In the genomic region with DNA sequence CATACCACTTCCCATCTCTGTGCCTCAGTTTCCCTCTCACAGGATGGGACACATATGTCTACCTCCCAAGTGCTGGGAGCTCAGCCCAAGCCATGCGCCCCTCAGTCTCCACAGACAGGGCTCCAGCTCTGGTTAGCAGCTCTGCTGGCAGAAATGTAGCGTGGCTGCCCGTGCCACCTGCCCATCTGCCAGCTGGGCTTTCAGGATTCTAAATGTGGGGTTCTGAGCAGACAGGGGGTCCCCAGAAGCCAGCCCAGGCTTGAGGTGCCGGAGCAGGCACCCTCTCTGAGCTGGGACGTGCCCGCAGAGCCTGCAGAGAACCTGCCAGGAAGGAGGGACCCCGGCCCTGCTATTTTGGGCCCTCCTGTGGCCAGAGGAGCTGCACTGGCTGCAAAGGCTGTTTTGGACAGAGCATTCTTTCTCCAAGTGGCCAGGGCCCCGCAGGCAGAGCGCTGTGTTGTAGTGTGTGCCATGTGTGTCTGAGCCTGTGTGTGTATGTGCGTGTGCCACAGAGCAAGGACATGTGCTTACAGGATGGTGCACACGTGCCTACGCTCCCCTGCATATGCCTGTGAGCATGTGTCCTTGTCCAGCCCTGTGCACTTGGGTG, we compare ENCODE assay signal across 14 cellular contexts. TPM values are rescaled to one million over a fixed set of nuclear protein-coding genes. Genes with fewer than 3 reads are reported as not detected.
DNase-seq lines count a peak whose midpoint lies in the region; ATAC-seq, FAIRE-seq and TF ChIP-seq lines count a peak whose summit lies in the region.
"Had no signal": no experiment of that assay in that cellular context is flagged by ENCODE, and none has a peak within 500 bp of the region (broad histone marks: within the 10 kb centered on the region; RNA-seq: fewer than 3 reads in every experiment).

No MANE protein-coding gene starts in this region.

- H2BK20ac ChIP-seq in H9 (ENCODE audit: low read depth, low read length, poor library complexity, severe bottlenecking), result no peak overlapping the region

- no peaks in the 10 kb centered on the region for H4K20me1 ChIP-seq in H9 (ENCODE audit: control insufficient read depth, insufficient read depth, insufficient read length)
- H4K20me1 ChIP-seq in endothelial cell of umbilical vein (replicated peaks; ENCODE audit: control insufficient read depth, extremely low read depth, insufficient read depth, low read length), result no peaks in the 10 kb centered on the region

- DNase-seq in H9, result peak; percentile 25
- DNase-seq in activated CD8-positive, alpha-beta T cell treated with anti-CD3 and anti-CD28 coated beads, Interleukin-2, amount 10 ng/mL, durations not matched to agents 7 days and 5 days, result no peak
- DNase-seq in endothelial cell of umbilical vein (ENCODE audit: low read depth, low spot score), result no peak
- peak; percentile 41 for DNase-seq in posterior vena cava (ENCODE audit: low spot score)
- no peak for DNase-seq in NCI-H748 (lab: John Stamatoyannopoulos, UW; ENCODE audit: unreplicated experiment)
- no peak for DNase-seq in activated CD4-positive, CD25-positive, alpha-beta regulatory T cell (lab: John Stamatoyannopoulos, UW)
- DNase-seq: NCI-H1105 treated with DMSO at 0.1 percent for 48 hours, NCI-H526 treated with DMSO at 0.1 percent for 48 hours had no signal

- H3K4me2 ChIP-seq in H9 (ENCODE audit: insufficient read depth, insufficient read length, low read length) (no peak overlapping the region), endothelial cell of umbilical vein (ENCODE audit: insufficient read depth, low read length) (no peak overlapping the region)
- H3K4me2 ChIP-seq: hepatocyte had no signal

- H3K9ac ChIP-seq in H9 (ENCODE audit: extremely low read depth, insufficient read length, low read length) (no peak overlapping the region), endothelial cell of umbilical vein (replicated peaks; ENCODE audit: extremely low read depth, insufficient read depth, low read length) (no peak overlapping the region)

- H2BK5ac ChIP-seq in H9 (ENCODE audit: insufficient read length, low read length), result no peak overlapping the region

- no peak overlapping the region for H4K8ac ChIP-seq in H9 (replicated peaks; ENCODE audit: insufficient read length, low read depth, low read length)

- no peak overlapping the region for H3K56ac ChIP-seq in H9 (ENCODE audit: insufficient read length, low read depth, low read length)

- H3K4me1 ChIP-seq in H9 (ENCODE audit: insufficient read depth, low read length), result no peaks in the 10 kb centered on the region
- peaks cover 11% of the 10 kb centered on the region for H3K4me1 ChIP-seq in endothelial cell of umbilical vein (ENCODE audit: control insufficient read depth, extremely low read depth, insufficient read depth, low read length)
- H3K4me1 ChIP-seq: Caco-2 had no signal

- TF ChIP-seq CTCF in H9 (conservative IDR thresholded peaks at IDR 0.05) (no peak), endothelial cell of umbilical vein (IDR thresholded peaks at IDR 0.05; ENCODE audit: extremely low read depth in 1 of 2, insufficient read depth in 1 of 2, low read depth in 1 of 2, low read length in 2 of 2) (no peak)

- H2AK5ac ChIP-seq in H9 (ENCODE audit: insufficient read length, low read length), result no peak overlapping the region

- H3K14ac ChIP-seq in H9 (ENCODE audit: insufficient read depth, low read length), result no peak overlapping the region

- H3K36me3 ChIP-seq in endothelial cell of umbilical vein (ENCODE audit: control insufficient read depth in 2 of 2, extremely low read depth in 1 of 2, insufficient read depth in 2 of 2, low read length in 2 of 2), result no peaks in the 10 kb centered on the region
- H3K36me3 ChIP-seq: thoracic aorta had no signal

- FAIRE-seq in endothelial cell of umbilical vein (lab: Jason Lieb, UNC), result no peak

- H3K36me3 Mint-ChIP-seq in H9 (ENCODE audit: insufficient read depth in 1 of 3, low read depth in 3 of 3), result no peaks in the 10 kb centered on the region; a peak in 1 of 7 replicates
- H3K36me3 Mint-ChIP-seq in activated CD8-positive, alpha-beta T cell treated with anti-CD3 and anti-CD28 coated beads, Interleukin-2, amount 10 ng/mL, durations not matched to agents 7 days and 5 days (ENCODE audit: low read depth), result peaks cover 70% of the 10 kb centered on the region

- H3K4me3 Mint-ChIP-seq in H9, result no peak overlapping the region
- no peak overlapping the region for H3K4me3 Mint-ChIP-seq in activated CD8-positive, alpha-beta T cell treated with anti-CD3 and anti-CD28 coated beads, Interleukin-2, amount 10 ng/mL, durations not matched to agents 7 days and 5 days

- H3K27me3 ChIP-seq in H9 (ENCODE audit: insufficient read depth, low read length), result no peaks in the 10 kb centered on the region
- no peaks in the 10 kb centered on the region for H3K27me3 ChIP-seq in endothelial cell of umbilical vein (ENCODE audit: control insufficient read depth in 2 of 2, insufficient read depth in 2 of 2, low read length in 2 of 2)
- H3K27me3 ChIP-seq: hepatocyte had no signal

- no peaks in the 10 kb centered on the region for H3K79me2 ChIP-seq in H9 (ENCODE audit: insufficient read depth, low read length)
- no peaks in the 10 kb centered on the region for H3K79me2 ChIP-seq in endothelial cell of umbilical vein (ENCODE audit: control insufficient read depth, insufficient read depth, low read length)
- H3K79me2 ChIP-seq: hepatocyte had no signal

- H3K23me2 ChIP-seq in H9 (ENCODE audit: insufficient read length, low read depth, low read length, poor library complexity, severe bottlenecking), result no peaks in the 10 kb centered on the region

- H2AFZ ChIP-seq in H9 (ENCODE audit: low read length) (no peak overlapping the region), endothelial cell of umbilical vein (ENCODE audit: low read depth, low read length) (no peak overlapping the region)
- H2AFZ ChIP-seq: hepatocyte had no signal

- H3K9me3 ChIP-seq in H9 (ENCODE audit: control insufficient read depth, low read depth, low read length) (no peaks in the 10 kb centered on the region), endothelial cell of umbilical vein (replicated peaks; ENCODE audit: control insufficient read depth, insufficient read depth, low read length) (no peaks in the 10 kb centered on the region)
- H3K9me3 ChIP-seq: Caco-2, thoracic aorta had no signal

- no peak for ATAC-seq in activated CD8-positive, alpha-beta T cell treated with anti-CD3 and anti-CD28 coated beads, Interleukin-2, amount 10 ng/mL, durations not matched to agents 7 days and 5 days
- ATAC-seq in HG02571 (IDR thresholded peaks at IDR 0.05; ENCODE audit: unreplicated experiment), result no peak
- no peak for ATAC-seq in GM19035 (IDR thresholded peaks at IDR 0.05; ENCODE audit: unreplicated experiment)

- H3K9me1 ChIP-seq in endothelial cell of umbilical vein (replicated peaks; ENCODE audit: control insufficient read depth, extremely low read depth, insufficient read depth, low read length), result no peaks in the 10 kb centered on the region

- H3K27ac ChIP-seq in H9 (ENCODE audit: insufficient read length, low read depth, low read length) (no peak overlapping the region), endothelial cell of umbilical vein (ENCODE audit: insufficient read depth, low read depth, low read length) (no peak overlapping the region)
- H3K27ac ChIP-seq: hepatocyte, thoracic aorta had no signal

- H3K79me1 ChIP-seq in H9 (ENCODE audit: insufficient read depth, low read depth, low read length, poor library complexity, severe bottlenecking), result no peaks in the 10 kb centered on the region

- H2BK120ac ChIP-seq in H9 (ENCODE audit: low read depth, low read length, poor library complexity, severe bottlenecking), result no peak overlapping the region

- CTCF ChIA-PET in activated CD8-positive, alpha-beta T cell treated with anti-CD3 and anti-CD28 coated beads, Interleukin-2, amount 10 ng/mL, durations not matched to agents 7 days and 5 days (lab: Charles Lee), result interaction anchor here (0.5 to 1.6 kb wide), 2 partner anchors 53 to 55 kb away, joined by 3 to 9 read pairs; no protein-coding TSS in a partner anchor
- CTCF ChIA-PET in endothelial cell of umbilical vein (lab: Charles Lee), result interaction anchor here (0.8 to 2.1 kb wide), 10 partner anchors 9 to 517 kb away, joined by 3 to 16 read pairs (median 3); no protein-coding TSS in a partner anchor

- H3K18ac ChIP-seq in H9 (ENCODE audit: insufficient read length, low read depth, low read length), result no peak overlapping the region

- dilution Hi-C loops in endothelial cell of umbilical vein (cut with MboI; ENCODE audit: extremely low pct_ligation_motif_present, low sequenced_read_pairs), result no loop called here

- no peak overlapping the region for H3K4ac ChIP-seq in H9 (ENCODE audit: low read depth, low read length)

- H3T11ph ChIP-seq in H9 (ENCODE audit: low read length), result no peak overlapping the region

- H3K9me3 Mint-ChIP-seq in H9, result no peaks in the 10 kb centered on the region
- no peaks in the 10 kb centered on the region for H3K9me3 Mint-ChIP-seq in activated CD8-positive, alpha-beta T cell treated with anti-CD3 and anti-CD28 coated beads, Interleukin-2, amount 10 ng/mL, durations not matched to agents 7 days and 5 days (ENCODE audit: insufficient read depth)

- POLR2A ChIA-PET in activated CD8-positive, alpha-beta T cell treated with anti-CD3 and anti-CD28 coated beads, Interleukin-2, amount 10 ng/mL, durations not matched to agents 7 days and 5 days (lab: Charles Lee), result no interaction called here
- POLR2A ChIA-PET in endothelial cell of umbilical vein (lab: Charles Lee), result no interaction called here

- peaks cover 0 to 20% of the 10 kb centered on the region in 2 experiments; a peak in 2 of 4 replicates for H3K4me1 Mint-ChIP-seq in H9
- peaks cover 79% of the 10 kb centered on the region for H3K4me1 Mint-ChIP-seq in activated CD8-positive, alpha-beta T cell treated with anti-CD3 and anti-CD28 coated beads, Interleukin-2, amount 10 ng/mL, durations not matched to agents 7 days and 5 days (ENCODE audit: low read depth)

- H3K27me3 Mint-ChIP-seq in H9 (ENCODE audit: low read depth), result peaks cover 9% of the 10 kb centered on the region
- H3K27me3 Mint-ChIP-seq in activated CD8-positive, alpha-beta T cell treated with anti-CD3 and anti-CD28 coated beads, Interleukin-2, amount 10 ng/mL, durations not matched to agents 7 days and 5 days (ENCODE audit: low read depth), result no peaks in the 10 kb centered on the region

- H4K5ac ChIP-seq in H9 (ENCODE audit: insufficient read length, low read depth, low read length), result no peak overlapping the region

- no peak for TF ChIP-seq POLR2A in endothelial cell of umbilical vein (IDR thresholded peaks at IDR 0.05; ENCODE audit: low read depth, low read length)

- no peak overlapping the region for H3K4me3 ChIP-seq in endothelial cell of umbilical vein (replicated peaks in 1 of 3; ENCODE audit: insufficient read depth in 1 of 3, low read depth in 1 of 3, low read length in 3 of 3)
- H3K4me3 ChIP-seq: hepatocyte, thoracic aorta had no signal

- H4K91ac ChIP-seq in H9 (ENCODE audit: insufficient read length, low read depth, low read length), result no peak overlapping the region

- H2BK15ac ChIP-seq in H9 (ENCODE audit: low read depth, low read length), result no peak overlapping the region

- H2BK12ac ChIP-seq in H9 (ENCODE audit: insufficient read length, low read depth, low read length), result no peak overlapping the region

- intact Hi-C loops in endothelial cell of umbilical vein (cut with micrococcal nuclease), result no loop called here
- intact Hi-C loops in posterior vena cava (cut with DNase I), result loop anchor here (10.0 kb wide), 2 partner anchors 78 to 518 kb away; no protein-coding TSS in a partner anchor

- no TSS peak for BruUV-seq in endothelial cell of umbilical vein (replicated peaks; lab: Mats Ljungman, UMichigan)

- H3K27ac Mint-ChIP-seq in H9, result no peak overlapping the region
- H3K27ac Mint-ChIP-seq in activated CD8-positive, alpha-beta T cell treated with anti-CD3 and anti-CD28 coated beads, Interleukin-2, amount 10 ng/mL, durations not matched to agents 7 days and 5 days, result peak overlapping the region; percentile 82

- WGBS in H9 (ENCODE audit: extremely low coverage, insufficient read length, low lambda C conversion rate), result no CpG with 5 or more reads among the region's 12 CpGs

- no peak overlapping the region for H3K23ac ChIP-seq in H9 (ENCODE audit: insufficient read length, low read depth, low read length)

RNA-seq across cellular contexts. Expression of gene PSTPIP1, which starts 31.7 kb away (rescaled TPM):
- total RNA-seq in H9 (2021) (1.1 and 1.8 TPM in 2 replicates), endothelial cell of umbilical vein (not detected in 2 replicates), posterior vena cava (10 to 100 TPM; 12.9 to 18.1 TPM)
- total RNA-seq in activated CD8-positive, alpha-beta T cell treated with anti-CD3 and anti-CD28 coated beads, Interleukin-2, amount 10 ng/mL, durations not matched to agents 7 days and 5 days, result 100 to 1,000 TPM; 208 to 212 TPM
- not detected in 2 replicates for polyA plus RNA-seq in endothelial cell of umbilical vein
- not detected in 2 replicates for polyA plus RNA-seq in endothelial cell of umbilical vein (2011; cell fraction: cytosol; rRNA removed)
- polyA plus RNA-seq in endothelial cell of umbilical vein (2011; cell fraction: nucleus; rRNA removed), result 0.11 TPM in 1 of 2 replicates, not detected in the other
- polyA plus RNA-seq in endothelial cell of umbilical vein (2012), result not detected in 2 replicates
- not detected in 2 replicates for polyA minus RNA-seq in endothelial cell of umbilical vein
- not detected for polyA minus RNA-seq in endothelial cell of umbilical vein (2011; cell fraction: cytosol; rRNA and poly(A)+ RNA removed)
- polyA minus RNA-seq in endothelial cell of umbilical vein (2011; cell fraction: nucleus; rRNA and poly(A)+ RNA removed), result not detected in 2 replicates
- total RNA-seq: Caco-2, hepatocyte, renal cortical epithelial cell had no signal
- polyA plus RNA-seq: hepatocyte had no signal

RNA-seq across cellular contexts. Expression of gene TSPAN3, which starts 44.3 kb away (rescaled TPM):
- total RNA-seq in H9 (2021) (117 and 124 TPM in 2 replicates), endothelial cell of umbilical vein (202 and 215 TPM in 2 replicates), posterior vena cava (100 to 1,000 TPM; 111 to 128 TPM)
- total RNA-seq in activated CD8-positive, alpha-beta T cell treated with anti-CD3 and anti-CD28 coated beads, Interleukin-2, amount 10 ng/mL, durations not matched to agents 7 days and 5 days, result 10 to 100 TPM; 17.4 to 18.4 TPM
- 540 and 606 TPM in 2 replicates for polyA plus RNA-seq in endothelial cell of umbilical vein
- polyA plus RNA-seq in endothelial cell of umbilical vein (2011; cell fraction: cytosol; rRNA removed), result 355 and 426 TPM in 2 replicates
- 183 and 205 TPM in 2 replicates for polyA plus RNA-seq in endothelial cell of umbilical vein (2011; cell fraction: nucleus; rRNA removed)
- polyA plus RNA-seq in endothelial cell of umbilical vein (2012), result 245 and 300 TPM in 2 replicates
- polyA minus RNA-seq in endothelial cell of umbilical vein, result 517 and 589 TPM in 2 replicates
- polyA minus RNA-seq in endothelial cell of umbilical vein (2011; cell fraction: cytosol; rRNA and poly(A)+ RNA removed), result 73.8 TPM
- 67.3 and 107 TPM in 2 replicates for polyA minus RNA-seq in endothelial cell of umbilical vein (2011; cell fraction: nucleus; rRNA and poly(A)+ RNA removed)

Comparison
In these comparisons a context has a peak if more than half of its experiments do, and no peak if none do; other contexts are left out.
1. DNase-seq: peak in H9 (single experiment) and posterior vena cava (single experiment); none in activated CD8-positive, alpha-beta T cell treated with anti-CD3 and anti-CD28 coated beads, Interleukin-2, amount 10 ng/mL, durations not matched to agents 7 days and 5 days (single experiment), endothelial cell of umbilical vein (single experiment), NCI-H748 (single experiment) and activated CD4-positive, CD25-positive, alpha-beta regulatory T cell (0 of 4).
2. RNA of gene PSTPIP1, which starts 31.7 kb away (total RNA-seq): 208 to 212 TPM in activated CD8-positive, alpha-beta T cell treated with anti-CD3 and anti-CD28 coated beads, Interleukin-2, amount 10 ng/mL, durations not matched to agents 7 days and 5 days; 12.9 to 18.1 TPM in posterior vena cava, 1.1 to 1.8 TPM in H9 and not detected in endothelial cell of umbilical vein; every median in the first group is over 10 times any median in the second.